ENCODE assay signal across 14 cellular contexts in the genomic region with DNA sequence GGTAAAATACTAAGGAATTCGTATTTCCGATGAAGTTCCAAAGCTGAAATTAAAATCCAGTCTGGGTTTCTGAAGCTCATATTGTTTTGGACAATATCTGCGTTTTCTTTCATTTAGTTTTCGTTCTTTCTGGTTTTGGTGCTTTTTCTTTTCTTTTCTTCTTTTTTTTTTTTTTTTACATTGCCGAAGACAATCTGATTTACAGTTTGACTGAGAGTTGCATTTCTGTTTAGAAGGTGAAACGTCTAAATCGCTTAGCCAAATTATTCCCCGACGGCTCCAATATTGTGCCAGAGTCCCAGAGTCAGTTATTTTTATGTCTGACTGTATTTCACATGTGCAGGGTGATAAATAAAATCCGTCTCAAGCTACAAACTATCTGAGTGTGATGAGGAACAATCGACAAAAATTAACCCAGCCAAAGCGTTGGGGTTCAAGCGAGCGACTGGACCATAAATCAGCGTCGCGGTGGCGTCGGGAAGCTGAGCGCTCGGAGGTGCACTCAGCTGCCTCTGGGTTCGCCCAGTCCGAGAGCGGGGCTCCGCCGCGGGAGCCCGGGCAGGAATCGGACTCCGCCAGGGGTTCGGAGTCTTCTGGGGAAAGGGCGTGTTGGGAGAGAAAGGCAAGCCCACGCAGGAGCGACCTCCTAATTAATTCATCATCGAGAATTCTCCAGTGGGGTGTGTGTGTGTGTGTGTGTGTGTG. TPM values are rescaled to one million over a fixed set of nuclear protein-coding genes. Genes with fewer than 3 reads are reported as not detected.
DNase-seq lines count a peak whose midpoint lies in the region; ATAC-seq, FAIRE-seq and TF ChIP-seq lines count a peak whose summit lies in the region.
"Had no signal": no experiment of that assay in that cellular context is flagged by ENCODE, and none has a peak within 500 bp of the region (broad histone marks: within the 10 kb centered on the region; RNA-seq: fewer than 3 reads in every experiment).

No MANE protein-coding gene starts in this region.

- no peak overlapping the region for H2AK5ac ChIP-seq in H9 (ENCODE audit: insufficient read length, low read length)
- H2AK5ac ChIP-seq in H1 (ENCODE audit: low read depth, low read length): no peak overlapping the region
- H2AK5ac ChIP-seq in mesenchymal stem cell (ENCODE audit: low read length, severe bottlenecking): no peak overlapping the region

- H3K9me3 ChIP-seq in A549 (no peaks in the 10 kb centered on the region), H9 (ENCODE audit: control insufficient read depth, low read depth, low read length) (no peaks in the 10 kb centered on the region), H1 (ENCODE audit: insufficient read depth in 2 of 2, low read depth in 1 of 2, low read length in 1 of 2) (no peaks in the 10 kb centered on the region), mesenchymal stem cell (ENCODE audit: control insufficient read depth, low read length) (no peaks in the 10 kb centered on the region)

- H2BK120ac ChIP-seq in H9 (ENCODE audit: low read depth, low read length, poor library complexity, severe bottlenecking): no peak overlapping the region
- no peak overlapping the region for H2BK120ac ChIP-seq in H1 (replicated peaks; ENCODE audit: low read depth, low read length)
- no peak overlapping the region for H2BK120ac ChIP-seq in mesenchymal stem cell (ENCODE audit: low read depth, low read length)

- H3K4me2 ChIP-seq in A549 (peak overlapping the region; percentile 79), H9 (ENCODE audit: insufficient read depth, insufficient read length, low read length) (peak overlapping the region; percentile 80), H1 (ENCODE audit: insufficient read depth in 1 of 2, low read depth in 2 of 2, low read length in 2 of 2) (peak overlapping the region; percentile 52 to 84), mesenchymal stem cell (ENCODE audit: low read length, poor library complexity, severe bottlenecking) (no peak overlapping the region)

- H3K79me2 ChIP-seq in H9 (ENCODE audit: insufficient read depth, low read length) (no peaks in the 10 kb centered on the region), H1 (ENCODE audit: control insufficient read depth in 1 of 2, insufficient read depth in 2 of 2, low read length in 2 of 2) (no peaks in the 10 kb centered on the region)

- H3K27ac ChIP-seq in A549 (peak overlapping the region; percentile 73 to 99), H9 (ENCODE audit: insufficient read length, low read depth, low read length) (no peak overlapping the region), H1 (ENCODE audit: low read depth, low read length) (no peak overlapping the region), mesenchymal stem cell (ENCODE audit: low read length, poor library complexity, severe bottlenecking) (no peak overlapping the region)

- H4K8ac ChIP-seq in H9 (replicated peaks; ENCODE audit: insufficient read length, low read depth, low read length) (no peak overlapping the region), H1 (ENCODE audit: extremely low read depth, insufficient read depth, low read length) (no peak overlapping the region), mesenchymal stem cell (ENCODE audit: low read length) (no peak overlapping the region)

- peak overlapping the region; percentile 51 to 84 for H3K4me3 Mint-ChIP-seq in H9
- H3K4me3 Mint-ChIP-seq: stimulated activated memory B cell treated with anti-CD40 and anti-IgM and Interleukin-4, amounts not matched to agents 10 μg/mL and 1 μg/mL and 100 μg/mL, for 72 hours had no signal

- H3K9ac ChIP-seq in H9 (ENCODE audit: extremely low read depth, insufficient read length, low read length): no peak overlapping the region
- no peak overlapping the region for H3K9ac ChIP-seq in H1 (replicated peaks in 1 of 4; ENCODE audit: extremely low read depth in 1 of 4, low read depth in 3 of 4, low read length in 3 of 4)
- H3K9ac ChIP-seq in mesenchymal stem cell (ENCODE audit: low read length): peak overlapping the region; percentile 88

- TF ChIP-seq EP300 in A549 (IDR thresholded peaks at IDR 0.05): no peak
- no peak for TF ChIP-seq EP300 in H1 (IDR thresholded peaks at IDR 0.05; ENCODE audit: borderline replicate concordance in 1 of 2, low read depth in 2 of 2, low read length in 2 of 2)

- H3K23ac ChIP-seq in H9 (ENCODE audit: insufficient read length, low read depth, low read length) (no peak overlapping the region), H1 (ENCODE audit: insufficient read length) (no peak overlapping the region), mesenchymal stem cell (ENCODE audit: low read length in 2 of 2) (peak overlapping the region in 1 of 2 experiments; percentile 89)

- no peaks in the 10 kb centered on the region for H3K79me1 ChIP-seq in H9 (ENCODE audit: insufficient read depth, low read depth, low read length, poor library complexity, severe bottlenecking)
- H3K79me1 ChIP-seq in H1 (ENCODE audit: low read depth, low read length): no peaks in the 10 kb centered on the region
- no peaks in the 10 kb centered on the region for H3K79me1 ChIP-seq in mesenchymal stem cell (replicated peaks; ENCODE audit: low read length, poor library complexity, severe bottlenecking)

- H2BK5ac ChIP-seq in H9 (ENCODE audit: insufficient read length, low read length) (no peak overlapping the region), H1 (ENCODE audit: low read depth, low read length) (no peak overlapping the region), mesenchymal stem cell (ENCODE audit: low read depth, low read length, poor library complexity, severe bottlenecking) (no peak overlapping the region)

- POLR2A ChIA-PET in A549 (lab: Yijun Ruan, JAX): interaction anchor here (1.7 to 3.7 kb wide), 2 partner anchors 8 to 10 kb away, joined by 16 to 32 read pairs; a partner anchor contains a TSS
- POLR2A ChIA-PET in H1 (lab: Charles Lee; ENCODE audit: partially characterized antibody): interaction anchor here (1.1 to 2.2 kb wide), 2 partner anchors 8 to 10 kb away, joined by 4 to 9 read pairs; a partner anchor contains a TSS

- H4K20me1 ChIP-seq in H9 (ENCODE audit: control insufficient read depth, insufficient read depth, insufficient read length) (no peaks in the 10 kb centered on the region), H1 (replicated peaks in 1 of 2; ENCODE audit: control insufficient read depth in 1 of 2, insufficient read depth in 2 of 2, low read length in 2 of 2) (peaks cover 10 to 15% of the 10 kb centered on the region in 2 experiments)

- intact Hi-C loops in head of caudate nucleus (cut with DNase I): no loop called here

- H2BK15ac ChIP-seq in H9 (ENCODE audit: low read depth, low read length): no peak overlapping the region
- no peak overlapping the region for H2BK15ac ChIP-seq in H1 (ENCODE audit: low read length)
- H2BK15ac ChIP-seq in mesenchymal stem cell (ENCODE audit: low read depth, poor library complexity, severe bottlenecking): no peak overlapping the region

- H4K91ac ChIP-seq in H9 (ENCODE audit: insufficient read length, low read depth, low read length) (no peak overlapping the region), H1 (replicated peaks; ENCODE audit: insufficient read length, low read length) (no peak overlapping the region), mesenchymal stem cell (ENCODE audit: low read length) (no peak overlapping the region)

- H3K4me3 ChIP-seq in A549 (peak overlapping the region; percentile 53), H1 (ENCODE audit: extremely low read depth in 1 of 4, insufficient read depth in 2 of 4, low read depth in 3 of 4, low read length in 4 of 4) (peak overlapping the region; percentile 4 to 75 (median 18); a peak in 4 of 8 replicates), mesenchymal stem cell (ENCODE audit: insufficient read depth in 1 of 2, low read depth in 1 of 2, low read length in 2 of 2) (peak overlapping the region in 1 of 2 experiments; percentile 79)

- CTCF ChIA-PET in A549 (lab: Yijun Ruan, JAX) (interaction anchor here (1.0 to 4.2 kb wide), 6 partner anchors 9 to 362 kb away, joined by 3 to 26 read pairs (median 7); a partner anchor contains a TSS), H1 (lab: Charles Lee; ENCODE audit: partially characterized antibody) (interaction anchor here (0.8 to 4.3 kb wide), 4 partner anchors 9 to 197 kb away, joined by 3 to 29 read pairs (median 8); a partner anchor contains a TSS)

- peak in 1 of 2 experiments; percentile 36 for DNase-seq in A549 (ENCODE audit: low read depth in 1 of 2, low spot score in 1 of 2)
- DNase-seq in H9: peak; percentile 44
- DNase-seq in H1 (ENCODE audit: low read depth in 1 of 2, low spot score in 2 of 2): peak in 1 of 2 experiments; percentile 52
- DNase-seq in mesenchymal stem cell: peak; percentile 11
- DNase-seq in stimulated activated CD4-positive, alpha-beta T cell treated with anti-CD3 and anti-CD28 coated beads, Interleukin-12 subunit alpha, Interleukin-12 subunit beta, amount 100 ng/mL, for 4 hours: no peak
- no peak for DNase-seq in head of caudate nucleus
- DNase-seq in anterior cingulate cortex (lab: John Stamatoyannopoulos, UW): no peak
- no peak for DNase-seq in effector CD4-positive, alpha-beta T cell
- DNase-seq: central memory CD4-positive, alpha-beta T cell; NCI-H1694; NCI-H774 had no signal

- H3K18ac ChIP-seq in H9 (ENCODE audit: insufficient read length, low read depth, low read length) (no peak overlapping the region), H1 (ENCODE audit: extremely low read depth, low read length) (no peak overlapping the region), mesenchymal stem cell (ENCODE audit: low read depth in 1 of 2, low read length in 2 of 2) (no peak overlapping the region)

- WGBS in A549 (ENCODE audit: missing lambda C conversion rate): 46% methylated on average over 17 of the region's 35 CpGs
- WGBS in H9 (ENCODE audit: extremely low coverage, insufficient read length, low lambda C conversion rate): no CpG with 5 or more reads among the region's 35 CpGs
- WGBS in H1 (ENCODE audit: extremely low coverage in 1 of 2, insufficient coverage in 1 of 2, insufficient read length in 1 of 2, insufficient replicate concordance in 2 of 2, low coverage in 1 of 2, low lambda C conversion rate in 2 of 2, missing lambda C conversion rate in 1 of 2), 2 experiments: 7% methylated on average over 34 of the region's 35 CpGs; no CpG with 5 or more reads in 1 of the 2 experiments
- WGBS in mesenchymal stem cell: 5% methylated on average over 22 of the region's 35 CpGs

- H3K4me1 ChIP-seq in A549 (peaks cover 8% of the 10 kb centered on the region; the same call in 2 of the 3 replicates), H9 (ENCODE audit: insufficient read depth, low read length) (no peaks in the 10 kb centered on the region; the same call in 1 of the 2 replicates), H1 (replicated peaks in 1 of 4; ENCODE audit: control insufficient read depth in 3 of 4, insufficient read depth in 4 of 4, low read length in 3 of 4) (peaks cover 0 to 8% (median 2%) of the 10 kb centered on the region in 4 experiments; a peak in 2 of 7 replicates), mesenchymal stem cell (ENCODE audit: control insufficient read depth, insufficient read depth, low read depth, low read length) (peaks cover 18% of the 10 kb centered on the region)

- no peak overlapping the region for H2BK12ac ChIP-seq in H9 (ENCODE audit: insufficient read length, low read depth, low read length)
- no peak overlapping the region for H2BK12ac ChIP-seq in H1 (ENCODE audit: low read depth, low read length)
- H2BK12ac ChIP-seq in mesenchymal stem cell (ENCODE audit: low read length in 2 of 2): no peak overlapping the region

- H2AFZ ChIP-seq in H9 (ENCODE audit: low read length): no peak overlapping the region
- no peak overlapping the region for H2AFZ ChIP-seq in H1 (ENCODE audit: low read length)
- H2AFZ ChIP-seq in mesenchymal stem cell (ENCODE audit: low read depth, low read length): no peak overlapping the region

- H3K56ac ChIP-seq in H9 (ENCODE audit: insufficient read length, low read depth, low read length): no peak overlapping the region
- H3K56ac ChIP-seq in H1 (replicated peaks; ENCODE audit: insufficient read length, low read depth, low read length): no peak overlapping the region

- H2BK20ac ChIP-seq in H9 (ENCODE audit: low read depth, low read length, poor library complexity, severe bottlenecking) (no peak overlapping the region), H1 (ENCODE audit: low read length) (no peak overlapping the region)

- no peak overlapping the region for H3K14ac ChIP-seq in H9 (ENCODE audit: insufficient read depth, low read length)
- H3K14ac ChIP-seq in H1 (ENCODE audit: insufficient read length): no peak overlapping the region
- H3K14ac ChIP-seq in mesenchymal stem cell (ENCODE audit: low read length in 2 of 2): no peak overlapping the region

- no peak overlapping the region for H3T11ph ChIP-seq in H9 (ENCODE audit: low read length)

- no peaks in the 10 kb centered on the region for H3K36me3 ChIP-seq in H1 (ENCODE audit: control insufficient read depth in 2 of 4, insufficient read depth in 4 of 4, low read length in 3 of 4)
- H3K36me3 ChIP-seq in mesenchymal stem cell (ENCODE audit: control insufficient read depth in 1 of 2, insufficient read depth in 2 of 2, low read depth in 1 of 2, low read length in 2 of 2): no peaks in the 10 kb centered on the region

- peaks cover 0 to 12% of the 10 kb centered on the region in 2 experiments; a peak in 1 of 5 replicates for H3K9me3 Mint-ChIP-seq in H9
- H3K9me3 Mint-ChIP-seq: stimulated activated memory B cell treated with anti-CD40 and anti-IgM and Interleukin-4, amounts not matched to agents 10 μg/mL and 1 μg/mL and 100 μg/mL, for 72 hours had no signal

- no peak for TF ChIP-seq RAD21 in A549 (conservative IDR thresholded peaks at IDR 0.05 in 1 of 2, IDR thresholded peaks at IDR 0.05 in 1 of 2)
- no peak for TF ChIP-seq RAD21 in H1 (IDR thresholded peaks at IDR 0.05 in 1 of 2, conservative IDR thresholded peaks at IDR 0.05 in 1 of 2; ENCODE audit: low read depth in 2 of 2, low read length in 2 of 2)

- peaks cover 100% of the 10 kb centered on the region for H3K27me3 Mint-ChIP-seq in H9 (ENCODE audit: low read depth)

- H4K5ac ChIP-seq in H9 (ENCODE audit: insufficient read length, low read depth, low read length) (no peak overlapping the region), H1 (ENCODE audit: insufficient read length, low read depth, low read length) (no peak overlapping the region)

- ATAC-seq in A549: no peak
- ATAC-seq: stimulated activated memory B cell treated with anti-CD40 and anti-IgM and Interleukin-4, amounts not matched to agents 10 μg/mL and 1 μg/mL and 100 μg/mL, for 72 hours had no signal

- TF ChIP-seq POLR2A in A549 (IDR thresholded peaks at IDR 0.05; ENCODE audit: low read length) (no peak), H1 (IDR thresholded peaks at IDR 0.05; ENCODE audit: control extremely low read depth in 1 of 2, low read depth in 2 of 2, low read length in 2 of 2) (no peak)

- TF ChIP-seq CTCF in A549 (IDR thresholded peaks at IDR 0.05) (no peak), H9 (conservative IDR thresholded peaks at IDR 0.05) (no peak), H1 (IDR thresholded peaks at IDR 0.05; ENCODE audit: control extremely low read depth in 1 of 3, insufficient read depth in 1 of 3, low read depth in 1 of 3, low read length in 3 of 3) (no peak)

- peaks cover 16% of the 10 kb centered on the region for H3K23me2 ChIP-seq in H9 (ENCODE audit: insufficient read length, low read depth, low read length, poor library complexity, severe bottlenecking)
- H3K23me2 ChIP-seq in H1 (ENCODE audit: low read depth, low read length): peaks cover 11% of the 10 kb centered on the region; the same call in 1 of the 2 replicates

- H3K27me3 ChIP-seq in H9 (ENCODE audit: insufficient read depth, low read length): peaks cover 60% of the 10 kb centered on the region
- H3K27me3 ChIP-seq in H1 (replicated peaks in 1 of 4; ENCODE audit: control insufficient read depth in 3 of 4, extremely low read depth in 1 of 4, insufficient read depth in 3 of 4, low read length in 3 of 4): peaks cover 64 to 97% (median 81%) of the 10 kb centered on the region in 4 experiments
- H3K27me3 ChIP-seq in mesenchymal stem cell (ENCODE audit: control insufficient read depth in 1 of 2, insufficient read depth in 1 of 2, low read length in 2 of 2): peaks cover 7 to 73% of the 10 kb centered on the region in 2 experiments

- H3K4ac ChIP-seq in H9 (ENCODE audit: low read depth, low read length): no peak overlapping the region
- no peak overlapping the region for H3K4ac ChIP-seq in H1 (replicated peaks; ENCODE audit: insufficient read length, low read depth, low read length)
- H3K4ac ChIP-seq in mesenchymal stem cell (ENCODE audit: low read depth in 1 of 2, low read length in 2 of 2): no peak overlapping the region

- H3K4me1 Mint-ChIP-seq in H9: peaks cover 18 to 33% of the 10 kb centered on the region in 2 experiments
- H3K4me1 Mint-ChIP-seq: stimulated activated memory B cell treated with anti-CD40 and anti-IgM and Interleukin-4, amounts not matched to agents 10 μg/mL and 1 μg/mL and 100 μg/mL, for 72 hours had no signal

- no peaks in the 10 kb centered on the region for H3K36me3 Mint-ChIP-seq in H9 (ENCODE audit: insufficient read depth in 1 of 3, low read depth in 3 of 3)
- H3K36me3 Mint-ChIP-seq: stimulated activated memory B cell treated with anti-CD40 and anti-IgM and Interleukin-4, amounts not matched to agents 10 μg/mL and 1 μg/mL and 100 μg/mL, for 72 hours had no signal

- no peak overlapping the region for H3K27ac Mint-ChIP-seq in H9
- H3K27ac Mint-ChIP-seq: CD14-positive monocyte; stimulated activated memory B cell treated with anti-CD40 and anti-IgM and Interleukin-4, amounts not matched to agents 10 μg/mL and 1 μg/mL and 100 μg/mL, for 72 hours had no signal

- FAIRE-seq in A549 (lab: Jason Lieb, UNC) (no peak), H1 (lab: Jason Lieb, UNC) (no peak)

RNA-seq across cellular contexts. Expression of a gene that starts 8.2 kb away (rescaled TPM):
- 67.4 and 76.4 TPM in 2 replicates for polyA plus RNA-seq in A549 (2011; rRNA removed)
- polyA plus RNA-seq in A549 (2012; cell fraction: cytosol; rRNA removed): 24.0 and 34.9 TPM in 2 replicates
- 37.9 and 39.4 TPM in 2 replicates for polyA plus RNA-seq in A549 (2012; cell fraction: nucleus; rRNA removed)
- polyA plus RNA-seq in A549 (2017; fragmentation: RNase III; extraction: RNeasy Plus Mini Kit Qiagen cat#74134 plus additional on column Dnase treatment): 18.4 to 20.8 TPM (median 19.3 TPM) in 3 replicates
- polyA minus RNA-seq in A549 (2011; rRNA and poly(A)+ RNA removed): 127 and 151 TPM in 2 replicates
- total RNA-seq in H9 (2021): 0.02 TPM in 1 of 2 replicates, not detected in the other
- total RNA-seq in H1 (2021; fragmentation: NEBNext Ultra II Directional; extraction: Animal tissue kit (Norgen Biotek cat#: 25700)): not detected in 2 replicates
- polyA plus RNA-seq in H1 (2011; rRNA removed): 0.02 TPM in 1 of 2 replicates, not detected in the other
- polyA plus RNA-seq in H1 (2011; cell fraction: cytosol; rRNA removed): 0.01 TPM
- polyA plus RNA-seq in H1 (2011; cell fraction: nucleus; rRNA removed): not detected
- polyA plus RNA-seq in H1 (2012, experiment 1 of 2): not detected in 4 replicates
- polyA plus RNA-seq in H1 (2012, experiment 2 of 2): not detected
- polyA plus RNA-seq in H1 (2013, experiment 1 of 2): 0.02 TPM
- 0.02 TPM for polyA plus RNA-seq in H1 (2013, experiment 2 of 2)
- not detected in 2 replicates for polyA minus RNA-seq in H1 (2011; rRNA and poly(A)+ RNA removed)
- polyA minus RNA-seq in H1 (2011; cell fraction: cytosol; rRNA and poly(A)+ RNA removed): not detected
- not detected for polyA minus RNA-seq in H1 (2011; cell fraction: nucleus; rRNA and poly(A)+ RNA removed)
- 5.7 TPM for polyA plus RNA-seq in mesenchymal stem cell (2013, experiment 1 of 2)
- 5.4 TPM for polyA plus RNA-seq in mesenchymal stem cell (2013, experiment 2 of 2)
- total RNA-seq: G401 had no signal
- polyA plus RNA-seq: CD14-positive monocyte had no signal

Comparison
In these comparisons a context has a peak if more than half of its experiments do, and no peak if none do; other contexts are left out.
1. DNase-seq: peak in H9 (single experiment) and mesenchymal stem cell (single experiment); none in stimulated activated CD4-positive, alpha-beta T cell treated with anti-CD3 and anti-CD28 coated beads, Interleukin-12 subunit alpha, Interleukin-12 subunit beta, amount 100 ng/mL, for 4 hours (single experiment), head of caudate nucleus (0 of 42), anterior cingulate cortex (0 of 58) and effector CD4-positive, alpha-beta T cell (single experiment).
2. H3K27ac ChIP-seq: peak in A549 (2 of 2); none in H9 (single experiment), H1 (single experiment) and mesenchymal stem cell (single experiment).